In the genomic region with DNA sequence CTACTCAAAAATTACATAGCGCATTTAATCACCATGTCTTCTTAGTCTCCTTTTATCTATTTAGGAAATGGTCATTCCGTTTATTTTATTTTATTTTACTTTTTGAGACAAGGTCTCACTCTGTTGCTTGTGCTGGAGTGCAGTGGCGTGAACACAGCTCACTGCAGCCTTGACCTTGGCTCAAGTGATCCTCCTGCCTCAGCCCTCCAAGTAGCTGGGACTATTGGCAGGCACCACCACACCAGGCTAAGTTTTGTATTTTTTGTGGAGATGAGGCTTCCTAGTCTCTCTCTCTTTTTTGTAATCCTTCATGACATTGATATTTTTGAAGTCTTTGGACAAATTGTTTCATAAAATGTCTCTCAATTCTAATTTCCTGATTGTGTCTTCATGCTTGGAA, we compare ENCODE assay signal across 24 cellular contexts.
"Had no signal": no experiment of that assay in that cellular context is flagged by ENCODE, and none has a peak within 500 bp of the region (broad histone marks: within the 10 kb centered on the region; RNA-seq: fewer than 3 reads in every experiment).

No MANE protein-coding gene starts in this region.

- H3K9me3 ChIP-seq: lower lobe of right lung, right atrium auricular region, right lobe of liver, tibial artery, upper lobe of right lung had no signal

- H3K4me1 ChIP-seq: lower lobe of right lung, parathyroid adenoma, right lobe of liver, upper lobe of right lung had no signal

- H3K4me3 ChIP-seq: lower lobe of right lung, right atrium auricular region, right lobe of liver, smooth muscle cell, tibial artery, upper lobe of right lung had no signal

- H3K36me3 ChIP-seq: lower lobe of right lung, right atrium auricular region, right lobe of liver, tibial artery, upper lobe of right lung had no signal

- ATAC-seq: left cardiac atrium; left lobe of liver; lower lobe of right lung; naive thymus-derived CD8-positive, alpha-beta T cell; stimulated activated memory B cell treated with anti-CD40 and anti-IgM and Interleukin-4, amounts not matched to agents 10 μg/mL and 1 μg/mL and 100 μg/mL, for 72 hours; stimulated activated naive CD8-positive, alpha-beta T cell treated with anti-CD3 and anti-CD28 coated beads, Interleukin-15, amount 100 ng/mL, for 72 hours had no signal

- DNase-seq: hippocampal formation; kidney glomerular epithelial cell; left cardiac atrium; lower lobe of right lung; mammary epithelial cell; mesenchymal stem cell; naive thymus-derived CD8-positive, alpha-beta T cell; nucleus accumbens; right lobe of liver; stimulated activated CD4-positive, alpha-beta T cell treated with anti-CD3 and anti-CD28 coated beads, Interleukin-1b, Interleukin-23, amount 100 ng/mL, for 48 hours; stimulated activated CD4-positive, alpha-beta T cell treated with anti-CD3 and anti-CD28 coated beads, Interleukin-2, amount 100 ng/mL, for 48 hours; stimulated activated CD4-positive, alpha-beta T cell treated with anti-CD3 and anti-CD28 coated beads, Interleukin-4, amount 100 ng/mL, for 4 hours; stimulated activated CD8-positive, alpha-beta memory T cell treated with anti-CD3 and anti-CD28 coated beads, Interleukin-4, amount 100 ng/mL, for 48 hours; stimulated activated naive CD4-positive, alpha-beta T cell treated with Interleukin-2 at 50 U/mL for 16 hours; stimulated activated naive CD8-positive, alpha-beta T cell treated with anti-CD3 and anti-CD28 coated beads, Interleukin-15, amount 100 ng/mL, for 72 hours; substantia nigra; tibial artery; trophoblast cell; upper lobe of right lung had no signal

- H3K27me3 ChIP-seq: right atrium auricular region, right lobe of liver, tibial artery, upper lobe of right lung had no signal

- H3K27ac ChIP-seq: lower lobe of right lung, parathyroid adenoma, right atrium auricular region, right lobe of liver, upper lobe of right lung had no signal
